ENCODE assay signal across 8 cellular contexts in genomic region chr22:41688365-41689211, GRCh38. TPM values are rescaled to one million over a fixed set of nuclear protein-coding genes. Genes with fewer than 3 reads are reported as not detected.
DNase-seq lines count a peak whose midpoint lies in the region; FAIRE-seq and TF ChIP-seq lines count a peak whose summit lies in the region.

Gene SNU13 (minus strand): TSS chr22:41688867. CDS start chr22:41688796, 71 bp downstream.

- H3K9me3 ChIP-seq in SK-N-MC (ENCODE audit: low read depth, low read length) = no peaks in the 10 kb centered on the region
- no peaks in the 10 kb centered on the region for H3K9me3 ChIP-seq in neutrophil

- peaks cover 17% of the 10 kb centered on the region for H3K36me3 Mint-ChIP-seq in activated naive CD4-positive, alpha-beta T cell treated with anti-CD3 and anti-CD28 coated beads for 36 hours (ENCODE audit: low read depth)

- H3K4me1 ChIP-seq in neutrophil (ENCODE audit: control insufficient read depth in 1 of 2, insufficient read depth in 1 of 2, low read depth in 1 of 2, low read length in 1 of 2) = peaks cover 15 to 20% of the 10 kb centered on the region in 2 experiments

- intact Hi-C loops in activated naive CD4-positive, alpha-beta T cell treated with anti-CD3 and anti-CD28 coated beads for 36 hours (cut with micrococcal nuclease) = loop anchor here (1.0 to 5.0 kb wide), 4 partner anchors 67 to 402 kb away; partner anchors contain the start of genes DESI1, NAGA, NDUFA6 and PHETA2

- peak within 1 kb of the TSS; percentile 97 for H3K27ac Mint-ChIP-seq in activated naive CD4-positive, alpha-beta T cell treated with anti-CD3 and anti-CD28 coated beads for 36 hours

- POLR2A ChIA-PET in HEK293T (lab: Yijun Ruan, JAX) = interaction anchor here (0.5 to 3.3 kb wide), 20 partner anchors 9 to 371 kb away, joined by 3 to 39 read pairs (median 3); partner anchors contain the start of genes CCDC134, CENPM, SREBF2 and TOB2

- peak within 1 kb of the TSS; percentile 99 for H3K4me3 ChIP-seq in SK-N-MC
- H3K4me3 ChIP-seq in neutrophil (ENCODE audit: low read depth in 1 of 2, low read length in 1 of 2) = peak within 1 kb of the TSS; percentile 79 to 92

- H3K9ac ChIP-seq in SK-N-MC (ENCODE audit: insufficient read length) = peak within 1 kb of the TSS; percentile 97

- no peaks in the 10 kb centered on the region for H3K27me3 ChIP-seq in neutrophil

- H3K4me1 Mint-ChIP-seq in activated naive CD4-positive, alpha-beta T cell treated with anti-CD3 and anti-CD28 coated beads for 36 hours (ENCODE audit: low read depth) = peaks cover 39% of the 10 kb centered on the region

- CTCF ChIA-PET in HEK293T (lab: Yijun Ruan, JAX) = interaction anchor here (1.0 to 3.9 kb wide), 2 partner anchors 9 to 16 kb away, joined by 3 to 15 read pairs; no protein-coding TSS in a partner anchor
- CTCF ChIA-PET in activated naive CD4-positive, alpha-beta T cell treated with anti-CD3 and anti-CD28 coated beads for 36 hours (lab: Charles Lee) = interaction anchor here (0.6 to 3.1 kb wide), 5 partner anchors 10 to 255 kb away, joined by 3 to 29 read pairs (median 5); partner anchors contain the start of genes DESI1, MEI1 and XRCC6

- H3K27ac ChIP-seq in SK-N-MC = peak within 1 kb of the TSS; percentile 91
- peak within 1 kb of the TSS; percentile 96 for H3K27ac ChIP-seq in neutrophil

- TF ChIP-seq CTCF in neutrophil (IDR thresholded peaks at IDR 0.05) (peak; percentile 71), subcutaneous adipose tissue (IDR thresholded peaks at IDR 0.05; ENCODE audit: low read depth) (no peak)

- DNase-seq in GM04504 (ENCODE audit: low read depth) (peak; percentile 85), HEK293T (ENCODE audit: extremely low spot score) (peak; percentile 89), NAMALWA (ENCODE audit: low spot score) (peak; percentile 97), SK-N-MC (ENCODE audit: low read depth, low spot score) (peak; percentile 60), frontal cortex (ENCODE audit: low spot score in 2 of 2) (peak; percentile 77 to 93)
- DNase-seq in activated naive CD4-positive, alpha-beta T cell treated with anti-CD3 and anti-CD28 coated beads for 36 hours = peak; percentile 96

- H3K4me3 Mint-ChIP-seq in activated naive CD4-positive, alpha-beta T cell treated with anti-CD3 and anti-CD28 coated beads for 36 hours = peak within 1 kb of the TSS; percentile 97

- no peaks in the 10 kb centered on the region for H3K27me3 Mint-ChIP-seq in activated naive CD4-positive, alpha-beta T cell treated with anti-CD3 and anti-CD28 coated beads for 36 hours (ENCODE audit: low read depth)

- no peaks in the 10 kb centered on the region for H3K36me3 ChIP-seq in SK-N-MC (ENCODE audit: insufficient read depth, low read length)
- peaks cover 2% of the 10 kb centered on the region for H3K36me3 ChIP-seq in neutrophil

- H3K9me3 Mint-ChIP-seq in activated naive CD4-positive, alpha-beta T cell treated with anti-CD3 and anti-CD28 coated beads for 36 hours = no peaks in the 10 kb centered on the region

- no peak for FAIRE-seq in frontal cortex (lab: Jason Lieb, UNC)

TF ChIP-seq in HEK293T, 16 proteins besides CTCF, POLR2A, EP300 and RAD21:
- TF ChIP-seq ELF4 (IDR thresholded peaks at IDR 0.05) (peak; percentile 44; the same call in 1 of the 2 replicates), NFRKB (IDR thresholded peaks at IDR 0.05) (no peak), HDGF (IDR thresholded peaks at IDR 0.05; ENCODE audit: borderline replicate concordance) (no peak), L3MBTL2 (conservative IDR thresholded peaks at IDR 0.05) (peak; percentile 63; the same call in 1 of the 2 replicates)

RNA-seq across cellular contexts. Expression of gene SNU13, which starts in this region (rescaled TPM):
- total RNA-seq in activated naive CD4-positive, alpha-beta T cell treated with anti-CD3 and anti-CD28 coated beads for 36 hours = 100 to 1,000 TPM; 265 to 277 TPM
- total RNA-seq in frontal cortex (74.6 TPM), subcutaneous adipose tissue (100 to 1,000 TPM in 1 of 4 donors, 10 to 100 TPM in 3; 65.2 to 106 (median 88.6) TPM)

Comparison
In these comparisons a context has a peak if more than half of its experiments do, and no peak if none do; other contexts are left out.
1. Peak in every context shown above with its lines: DNase-seq, H3K4me3 ChIP-seq and H3K27ac ChIP-seq.